In genomic region chr13:35953537-35954206, GRCh38 we compare ENCODE assay signal across 8 cellular contexts.
DNase-seq lines count a peak whose midpoint lies in the region; ATAC-seq and TF ChIP-seq lines count a peak whose summit lies in the region.

No MANE protein-coding gene starts in this region.

- peak overlapping the region; percentile 70 for H3K4me3 ChIP-seq in SK-N-MC
- H3K4me3 ChIP-seq in foreskin fibroblast (ENCODE audit: low read depth in 1 of 2, low read length in 2 of 2), result peak overlapping the region in 1 of 2 donors; percentile 3

- peak; percentile 56 for ATAC-seq in GM18498 (IDR thresholded peaks at IDR 0.05; ENCODE audit: unreplicated experiment)

- no peaks in the 10 kb centered on the region for H3K36me3 ChIP-seq in SK-N-MC (ENCODE audit: insufficient read depth, low read length)

- H3K9me3 ChIP-seq in SK-N-MC (ENCODE audit: low read depth, low read length), result no peaks in the 10 kb centered on the region

- no peak overlapping the region for H3K27ac ChIP-seq in SK-N-MC

- peak; percentile 75 for TF ChIP-seq CTCF in foreskin fibroblast (IDR thresholded peaks at IDR 0.05; ENCODE audit: low read depth, low read length)

- no peak overlapping the region for H3K9ac ChIP-seq in SK-N-MC (ENCODE audit: insufficient read length)

- DNase-seq in NCI-H1092 treated with DMSO at 0.1 percent for 48 hours (lab: John Stamatoyannopoulos, UW) (peak; percentile 94), SK-N-MC (ENCODE audit: low read depth, low spot score) (peak; percentile 42), foreskin fibroblast (peak; percentile 69 to 91), non-pigmented ciliary epithelial cell (ENCODE audit: low read depth) (peak; percentile 81), NCI-H226 (no peak)
- DNase-seq in activated CD4-positive, alpha-beta T cell treated with anti-CD3 and anti-CD28 coated beads for 4 hours, result no peak
- DNase-seq in NK-92 treated with Interleukin-12 subunit alpha and Interleukin-12 subunit beta, amount 100 ng/mL, for 24 hours (lab: John Stamatoyannopoulos, UW), result no peak

Comparison
In these comparisons a context has a peak if more than half of its experiments do, and no peak if none do; other contexts are left out.
1. DNase-seq: peak in NCI-H1092 treated with DMSO at 0.1 percent for 48 hours (single experiment), SK-N-MC (single experiment), foreskin fibroblast (2 of 2) and non-pigmented ciliary epithelial cell (single experiment); none in NCI-H226 (single experiment), activated CD4-positive, alpha-beta T cell treated with anti-CD3 and anti-CD28 coated beads for 4 hours (0 of 2) and NK-92 treated with Interleukin-12 subunit alpha and Interleukin-12 subunit beta, amount 100 ng/mL, for 24 hours (single experiment).